Comparison of ENCODE assay signal across 19 cellular contexts in the genomic region with DNA sequence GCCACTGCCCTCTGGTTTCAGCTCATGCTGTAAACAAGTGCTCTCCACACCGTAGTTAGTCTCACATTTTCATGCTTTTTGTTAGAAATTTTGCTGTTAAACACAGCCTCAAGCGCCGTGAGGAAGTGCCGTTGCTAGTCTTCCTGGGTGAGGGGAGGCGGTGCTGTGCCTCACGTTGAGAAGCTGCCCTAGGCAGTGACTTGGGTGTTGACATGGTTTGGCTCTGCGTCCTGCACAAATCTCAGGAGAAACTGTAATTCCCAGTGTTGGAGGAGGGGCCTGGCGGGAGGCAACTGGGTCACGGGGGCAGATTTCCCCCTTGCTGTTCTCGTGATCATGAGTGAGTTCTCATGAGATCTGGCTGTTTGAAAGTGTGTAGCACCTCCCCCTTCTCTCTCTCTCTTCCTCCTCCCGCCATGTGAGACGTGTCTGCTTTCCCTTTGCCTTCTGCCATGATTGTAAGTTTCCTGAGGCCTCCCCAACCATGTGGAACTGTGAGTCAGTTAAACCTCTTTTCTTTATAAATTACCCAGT.
DNase-seq lines count a peak whose midpoint lies in the region; TF ChIP-seq lines count a peak whose summit lies in the region.
"Had no signal": no experiment of that assay in that cellular context is flagged by ENCODE, and none has a peak within 500 bp of the region (broad histone marks: within the 10 kb centered on the region; RNA-seq: fewer than 3 reads in every experiment).

No MANE protein-coding gene starts in this region.

- H3K36me3 ChIP-seq in OCI-LY1 (ENCODE audit: insufficient read depth, low read length) (no peaks in the 10 kb centered on the region), OCI-LY7 (ENCODE audit: insufficient read depth, low read length) (no peaks in the 10 kb centered on the region)

- H3K79me2 ChIP-seq in OCI-LY1 (ENCODE audit: insufficient read depth, low read length): no peaks in the 10 kb centered on the region
- H3K79me2 ChIP-seq in OCI-LY7 (ENCODE audit: insufficient read depth, low read depth, low read length): no peaks in the 10 kb centered on the region

- intact Hi-C loops in OCI-LY7 (cut with micrococcal nuclease; ENCODE audit: unreplicated experiment): no loop called here

- no peak for TF ChIP-seq CTCF in OCI-LY1 (IDR thresholded peaks at IDR 0.05; ENCODE audit: low read length)
- TF ChIP-seq CTCF in osteocyte (IDR thresholded peaks at IDR 0.05): no peak
- TF ChIP-seq CTCF in OCI-LY7 (conservative IDR thresholded peaks at IDR 0.05; ENCODE audit: low read length): no peak

- no TSS peak for BruUV-seq in OCI-LY7 (replicated peaks; lab: Mats Ljungman, UMichigan)

- no peak overlapping the region for H2AFZ ChIP-seq in OCI-LY1 (ENCODE audit: low read length)
- H2AFZ ChIP-seq in OCI-LY7 (ENCODE audit: low read length): no peak overlapping the region

- H3K27ac ChIP-seq in OCI-LY1 (ENCODE audit: low read depth, low read length, poor library complexity, severe bottlenecking) (no peak overlapping the region), OCI-LY7 (ENCODE audit: low read depth, low read length, poor library complexity, severe bottlenecking) (no peak overlapping the region)
- H3K27ac ChIP-seq: KMS-11, RWPE1 had no signal

- no peaks in the 10 kb centered on the region for H3K4me1 Mint-ChIP-seq in osteocyte (ENCODE audit: unreplicated experiment)
- H3K4me1 Mint-ChIP-seq: CD4-positive, CD25-positive, alpha-beta regulatory T cell had no signal

- H3K4me1 ChIP-seq in OCI-LY1 (ENCODE audit: insufficient read depth, low read length, severe bottlenecking) (no peaks in the 10 kb centered on the region), OCI-LY7 (ENCODE audit: insufficient read depth, low read length, poor library complexity, severe bottlenecking) (peaks cover 18% of the 10 kb centered on the region)

- H3K9me3 ChIP-seq in OCI-LY1 (ENCODE audit: low read length): no peaks in the 10 kb centered on the region
- no peaks in the 10 kb centered on the region for H3K9me3 ChIP-seq in OCI-LY7 (ENCODE audit: low read length)

- H3K36me3 Mint-ChIP-seq in osteocyte (ENCODE audit: unreplicated experiment): no peaks in the 10 kb centered on the region
- H3K36me3 Mint-ChIP-seq: CD4-positive, CD25-positive, alpha-beta regulatory T cell had no signal

- DNase-seq in ELF-1 (ENCODE audit: low read depth, low spot score): peak; percentile 18
- peak; percentile 12 for DNase-seq in foreskin melanocyte
- DNase-seq in osteocyte (ENCODE audit: extremely low spot score, unreplicated experiment): peak; percentile 67
- no peak for DNase-seq in NCI-H2029 treated with DMSO at 0.1 percent for 48 hours (lab: John Stamatoyannopoulos, UW)
- DNase-seq in NCI-H510A (lab: John Stamatoyannopoulos, UW): no peak
- DNase-seq in OCI-LY7 (ENCODE audit: low spot score): no peak
- DNase-seq in activated CD4-positive, alpha-beta T cell treated with anti-CD3 and anti-CD28 coated beads, Interleukin-2, amount 50 U/mL, for 1 hour: no peak
- DNase-seq: ACHN; AML-193; CD4-positive, CD25-positive, alpha-beta regulatory T cell; NCI-H1417; NCI-H187; NCI-H2227 treated with DMSO at 0.1 percent for 48 hours; NCI-H524; NCI-H82 had no signal

- POLR2A ChIA-PET in OCI-LY7 (lab: Charles Lee): no interaction called here

- H3K9me2 ChIP-seq in OCI-LY1 (ENCODE audit: low read depth, low read length) (no peaks in the 10 kb centered on the region), OCI-LY7 (ENCODE audit: insufficient read depth, low read length) (no peaks in the 10 kb centered on the region)

- peak overlapping the region; percentile 36; the same call in 1 of the 2 replicates for H3K4me2 ChIP-seq in OCI-LY1 (ENCODE audit: low read length)
- H3K4me2 ChIP-seq in OCI-LY7 (ENCODE audit: low read length): no peak overlapping the region
- H3K4me2 ChIP-seq: KMS-11 had no signal

- H4K20me1 ChIP-seq in OCI-LY1 (ENCODE audit: insufficient read depth, low read length) (no peaks in the 10 kb centered on the region), OCI-LY7 (ENCODE audit: insufficient read depth, low read length) (no peaks in the 10 kb centered on the region)

- no peak overlapping the region for H3K27ac Mint-ChIP-seq in osteocyte (ENCODE audit: unreplicated experiment)
- H3K27ac Mint-ChIP-seq: CD4-positive, CD25-positive, alpha-beta regulatory T cell had no signal

- peaks cover 9% of the 10 kb centered on the region; the same call in 1 of the 2 replicates for H3K27me3 ChIP-seq in OCI-LY1 (ENCODE audit: insufficient read depth, low read length)

- H3K9ac ChIP-seq in OCI-LY1 (ENCODE audit: low read length): no peak overlapping the region
- H3K9ac ChIP-seq: KMS-11 had no signal

- no peaks in the 10 kb centered on the region for H3K9me3 Mint-ChIP-seq in osteocyte (ENCODE audit: unreplicated experiment)
- H3K9me3 Mint-ChIP-seq: CD4-positive, CD25-positive, alpha-beta regulatory T cell had no signal

- CTCF ChIA-PET in OCI-LY7 (lab: Charles Lee; ENCODE audit: unreplicated experiment): no interaction called here

- H3K4me3 Mint-ChIP-seq in osteocyte (ENCODE audit: unreplicated experiment): no peak overlapping the region
- H3K4me3 Mint-ChIP-seq: CD4-positive, CD25-positive, alpha-beta regulatory T cell had no signal

- no peaks in the 10 kb centered on the region for H3K27me3 Mint-ChIP-seq in osteocyte (ENCODE audit: unreplicated experiment)

- H3K4me3 ChIP-seq in OCI-LY1 (ENCODE audit: low read depth, low read length, poor library complexity, severe bottlenecking) (peak overlapping the region; percentile 15), OCI-LY7 (ENCODE audit: low read depth, low read length, poor library complexity, severe bottlenecking) (no peak overlapping the region)
- H3K4me3 ChIP-seq: GM12878 had no signal

- H3F3A ChIP-seq in OCI-LY1 (ENCODE audit: insufficient read depth, low read length): no peaks in the 10 kb centered on the region

Comparison
In these comparisons a context has a peak if more than half of its experiments do, and no peak if none do; other contexts are left out.
1. DNase-seq: peak in ELF-1 (single experiment), foreskin melanocyte (single experiment) and osteocyte (single experiment); none in NCI-H2029 treated with DMSO at 0.1 percent for 48 hours (single experiment), NCI-H510A (single experiment), OCI-LY7 (single experiment) and activated CD4-positive, alpha-beta T cell treated with anti-CD3 and anti-CD28 coated beads, Interleukin-2, amount 50 U/mL, for 1 hour (single experiment).